In genomic region chr2:192579965-192580700, GRCh38 we compare ENCODE assay signal across 30 cellular contexts.
"Had no signal": no experiment of that assay in that cellular context is flagged by ENCODE, and none has a peak within 500 bp of the region (broad histone marks: within the 10 kb centered on the region; RNA-seq: fewer than 3 reads in every experiment).

No MANE protein-coding gene starts in this region.

- H3K4me1 ChIP-seq: ascending aorta, Peyer's patch, SJSA1 had no signal

- H3K27me3 ChIP-seq: ascending aorta, cardiac muscle cell, Peyer's patch, SJSA1 had no signal

- H3K4me3 ChIP-seq: ascending aorta, cardiac muscle cell, Peyer's patch, SJSA1 had no signal

- H3K9me3 ChIP-seq: ascending aorta, Peyer's patch, SJSA1, SK-N-SH had no signal

- FAIRE-seq: TTC549 had no signal

- DNase-seq: activated CD4-positive, alpha-beta T cell treated with anti-CD3 and anti-CD28 coated beads, Interleukin-2, amount 10 ng/mL, durations not matched to agents 7 days and 5 days; activated CD4-positive, alpha-beta T cell treated with anti-CD3 and anti-CD28 coated beads, Interleukin-2, amount 50 U/mL, for 48 hours; activated CD8-positive, alpha-beta T cell treated with anti-CD3 and anti-CD28 coated beads, Interleukin-2, amount 10 ng/mL, durations not matched to agents 7 days and 5 days; activated gamma-delta T cell; activated naive CD4-positive, alpha-beta T cell treated with Interleukin-2 at 50 U/mL for 16 hours; activated naive CD8-positive, alpha-beta T cell treated with anti-CD3 and anti-CD28 coated beads, Interleukin-2, amount 10 ng/mL, durations not matched to agents 7 days and 5 days; activated T-cell treated with anti-CD3 and anti-CD28 coated beads, Interleukin-2, amount 50 U/mL, for 24 hours; amygdala; Kasumi-1; MM.1S; NCI-H1092 treated with DMSO at 0.1 percent for 48 hours; NCI-H1417; NCI-H146; NCI-H187; NCI-H2029 treated with DMSO at 0.1 percent for 48 hours; NCI-H2107; NCI-H2171; NCI-H510A; NCI-H526; NCI-H748 treated with DMSO at 0.1 percent for 48 hours; NK-92 treated with Interleukin-12 subunit alpha and Interleukin-12 subunit beta, amount 100 ng/mL, for 24 hours; PC-3; Peyer's patch; RPMI8226; SHP77 treated with DMSO at 0.1 percent for 48 hours; SK-N-SH had no signal

- H3K27ac ChIP-seq: ascending aorta, cardiac muscle cell, Peyer's patch, SJSA1 had no signal

- H3K36me3 ChIP-seq: ascending aorta, cardiac muscle cell, Peyer's patch, SJSA1 had no signal
